Comparison of ENCODE assay signal across 1 cellular context in the genomic region with DNA sequence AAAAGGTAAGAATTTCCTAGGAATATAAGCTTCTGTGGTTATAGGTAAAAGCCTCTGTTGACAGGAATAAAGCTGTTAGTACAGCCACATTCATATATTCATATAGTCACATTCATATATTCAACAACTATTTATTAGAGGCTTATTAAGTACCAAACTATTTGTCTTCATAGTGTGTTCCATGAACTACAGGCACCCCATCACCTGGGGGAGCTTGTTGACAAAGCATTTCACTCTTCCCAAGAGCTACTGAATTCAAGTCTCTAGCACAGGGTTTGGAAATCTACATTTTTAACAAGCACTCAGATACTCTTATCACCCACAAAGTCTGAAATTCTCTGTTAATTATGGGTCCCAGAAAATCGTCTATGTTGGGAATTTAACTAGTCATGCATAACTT.
TF ChIP-seq lines count a peak whose summit lies in the region.

No MANE protein-coding gene starts in this region.

TF ChIP-seq in IMR-90, 13 proteins besides CTCF, POLR2A, EP300 and RAD21 (continued from another document):
- no peak for TF ChIP-seq FOS (IDR thresholded peaks at IDR 0.05; ENCODE audit: low read depth, low read length)
- no peak for TF ChIP-seq RCOR1 (IDR thresholded peaks at IDR 0.05; ENCODE audit: insufficient replicate concordance, low read length)
- TF ChIP-seq RFX5 (IDR thresholded peaks at IDR 0.05; ENCODE audit: low read depth, low read length) = no peak
- TF ChIP-seq, protein P1, sequence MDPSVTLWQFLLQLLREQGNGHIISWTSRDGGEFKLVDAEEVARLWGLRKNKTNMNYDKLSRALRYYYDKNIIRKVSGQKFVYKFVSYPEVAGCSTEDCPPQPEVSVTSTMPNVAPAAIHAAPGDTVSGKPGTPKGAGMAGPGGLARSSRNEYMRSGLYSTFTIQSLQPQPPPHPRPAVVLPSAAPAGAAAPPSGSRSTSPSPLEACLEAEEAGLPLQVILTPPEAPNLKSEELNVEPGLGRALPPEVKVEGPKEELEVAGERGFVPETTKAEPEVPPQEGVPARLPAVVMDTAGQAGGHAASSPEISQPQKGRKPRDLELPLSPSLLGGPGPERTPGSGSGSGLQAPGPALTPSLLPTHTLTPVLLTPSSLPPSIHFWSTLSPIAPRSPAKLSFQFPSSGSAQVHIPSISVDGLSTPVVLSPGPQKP (IDR thresholded peaks at IDR 0.05; ENCODE audit: borderline replicate concordance, low read depth, low read length) = no peak
- TF ChIP-seq CHD1 (IDR thresholded peaks at IDR 0.05; ENCODE audit: low read depth, low read length) = no peak
- TF ChIP-seq CEBPB (IDR thresholded peaks at IDR 0.05; ENCODE audit: low read depth, low read length) = no peak
- no peak for TF ChIP-seq BHLHE40 (IDR thresholded peaks at IDR 0.05; ENCODE audit: low read depth, low read length)
- TF ChIP-seq MAFK (IDR thresholded peaks at IDR 0.05; ENCODE audit: low read depth, low read length) = no peak
